In the genomic region with DNA sequence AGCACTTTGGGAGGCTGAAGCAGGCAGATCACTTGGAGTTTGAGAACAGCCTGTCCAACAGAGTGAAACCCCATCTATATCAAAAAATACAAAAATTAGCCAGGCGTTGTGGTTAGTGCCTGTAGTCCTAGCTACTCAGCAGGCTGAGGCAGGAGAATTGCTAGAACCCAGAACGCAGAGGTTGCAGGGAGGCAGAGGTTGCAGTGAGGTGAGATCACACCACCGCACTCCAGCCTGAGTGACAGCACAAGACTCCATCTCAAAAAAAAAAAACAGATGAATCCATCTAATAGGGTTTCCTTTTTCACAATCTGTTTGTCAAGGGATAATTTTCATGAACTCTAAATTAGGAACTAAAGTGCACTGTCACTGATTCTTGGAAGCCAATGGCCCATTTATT, we compare ENCODE assay signal across 17 cellular contexts.
DNase-seq lines count a peak whose midpoint lies in the region; ATAC-seq and TF ChIP-seq lines count a peak whose summit lies in the region.
"Had no signal": no experiment of that assay in that cellular context is flagged by ENCODE, and none has a peak within 500 bp of the region (broad histone marks: within the 10 kb centered on the region; RNA-seq: fewer than 3 reads in every experiment).

No MANE protein-coding gene starts in this region.

- H3K4me3 ChIP-seq in mucosa of descending colon: no peak overlapping the region
- H3K4me3 ChIP-seq: BLaER1 had no signal

- CTCF ChIA-PET in HEK293T (lab: Yijun Ruan, JAX): no interaction called here

- DNase-seq in activated naive CD8-positive, alpha-beta T cell treated with anti-CD3 and anti-CD28 coated beads, Interleukin-2, amount 10 ng/mL, durations not matched to agents 7 days and 5 days: no peak
- DNase-seq in activated naive CD8-positive, alpha-beta T cell treated with anti-CD3 and anti-CD28 coated beads for 36 hours: no peak
- DNase-seq in HEK293T (ENCODE audit: extremely low spot score) (no peak), putamen (ENCODE audit: low spot score) (peak; percentile 14), mucosa of descending colon (no peak)
- DNase-seq: ACHN; BE2C; C1 segment of cervical spinal cord; Caco-2; Calu3; CD4-positive, alpha-beta T cell; CD8-positive, alpha-beta T cell; DMS79 treated with DMSO at 0.1 percent for 48 hours; GF-D8 had no signal

- H3K4me3 Mint-ChIP-seq in activated naive CD8-positive, alpha-beta T cell treated with anti-CD3 and anti-CD28 coated beads, Interleukin-2, amount 10 ng/mL, durations not matched to agents 7 days and 5 days: no peak overlapping the region
- H3K4me3 Mint-ChIP-seq in activated naive CD8-positive, alpha-beta T cell treated with anti-CD3 and anti-CD28 coated beads for 36 hours: no peak overlapping the region
- H3K4me3 Mint-ChIP-seq: CD14-positive monocyte; CD4-positive, alpha-beta T cell; CD8-positive, alpha-beta T cell had no signal

- H3K4me1 Mint-ChIP-seq in activated naive CD8-positive, alpha-beta T cell treated with anti-CD3 and anti-CD28 coated beads, Interleukin-2, amount 10 ng/mL, durations not matched to agents 7 days and 5 days: peaks cover 1% of the 10 kb centered on the region
- peaks cover 4% of the 10 kb centered on the region for H3K4me1 Mint-ChIP-seq in activated naive CD8-positive, alpha-beta T cell treated with anti-CD3 and anti-CD28 coated beads for 36 hours

- intact Hi-C loops in mucosa of descending colon (cut with DNase I, micrococcal nuclease): no loop called here

- H3K4me1 ChIP-seq in mucosa of descending colon (ENCODE audit: low read depth): peaks cover 8% of the 10 kb centered on the region
- H3K4me1 ChIP-seq: BLaER1, Caco-2 had no signal

- POLR2A ChIA-PET in activated naive CD8-positive, alpha-beta T cell treated with anti-CD3 and anti-CD28 coated beads, Interleukin-2, amount 10 ng/mL, durations not matched to agents 7 days and 5 days (lab: Charles Lee): no interaction called here
- POLR2A ChIA-PET in HEK293T (lab: Yijun Ruan, JAX): no interaction called here

- no peaks in the 10 kb centered on the region for H3K9me3 Mint-ChIP-seq in activated naive CD8-positive, alpha-beta T cell treated with anti-CD3 and anti-CD28 coated beads, Interleukin-2, amount 10 ng/mL, durations not matched to agents 7 days and 5 days
- H3K9me3 Mint-ChIP-seq in activated naive CD8-positive, alpha-beta T cell treated with anti-CD3 and anti-CD28 coated beads for 36 hours: peaks cover 6% of the 10 kb centered on the region
- H3K9me3 Mint-ChIP-seq: CD4-positive, alpha-beta T cell; CD8-positive, alpha-beta T cell had no signal

- TF ChIP-seq CTCF in mucosa of descending colon (IDR thresholded peaks at IDR 0.05): no peak

- no peaks in the 10 kb centered on the region for H3K36me3 ChIP-seq in mucosa of descending colon (ENCODE audit: low read depth)
- H3K36me3 ChIP-seq: BE2C had no signal

- H3K36me3 Mint-ChIP-seq in activated naive CD8-positive, alpha-beta T cell treated with anti-CD3 and anti-CD28 coated beads, Interleukin-2, amount 10 ng/mL, durations not matched to agents 7 days and 5 days: peaks cover 9% of the 10 kb centered on the region
- peaks cover 10% of the 10 kb centered on the region for H3K36me3 Mint-ChIP-seq in activated naive CD8-positive, alpha-beta T cell treated with anti-CD3 and anti-CD28 coated beads for 36 hours

- ATAC-seq in activated naive CD8-positive, alpha-beta T cell treated with anti-CD3 and anti-CD28 coated beads, Interleukin-2, amount 10 ng/mL, durations not matched to agents 7 days and 5 days (ENCODE audit: low read depth): no peak
- ATAC-seq in GM18520 (IDR thresholded peaks at IDR 0.05; ENCODE audit: unreplicated experiment) (no peak), mucosa of descending colon (no peak)
- ATAC-seq: CD8-positive, alpha-beta T cell had no signal

- H3K27me3 Mint-ChIP-seq in activated naive CD8-positive, alpha-beta T cell treated with anti-CD3 and anti-CD28 coated beads, Interleukin-2, amount 10 ng/mL, durations not matched to agents 7 days and 5 days: no peaks in the 10 kb centered on the region
- H3K27me3 Mint-ChIP-seq in activated naive CD8-positive, alpha-beta T cell treated with anti-CD3 and anti-CD28 coated beads for 36 hours: no peaks in the 10 kb centered on the region
- H3K27me3 Mint-ChIP-seq: CD4-positive, alpha-beta T cell had no signal

- H3K9me3 ChIP-seq in mucosa of descending colon: no peaks in the 10 kb centered on the region
- H3K9me3 ChIP-seq: BE2C, Caco-2 had no signal

- H3K27ac Mint-ChIP-seq in activated naive CD8-positive, alpha-beta T cell treated with anti-CD3 and anti-CD28 coated beads, Interleukin-2, amount 10 ng/mL, durations not matched to agents 7 days and 5 days: peak overlapping the region; percentile 10
- no peak overlapping the region for H3K27ac Mint-ChIP-seq in activated naive CD8-positive, alpha-beta T cell treated with anti-CD3 and anti-CD28 coated beads for 36 hours
- H3K27ac Mint-ChIP-seq: CD4-positive, alpha-beta T cell; CD8-positive, alpha-beta T cell had no signal

TF ChIP-seq in HEK293T, 16 proteins besides CTCF, POLR2A, EP300 and RAD21:
- no peak for TF ChIP-seq ARNT (IDR thresholded peaks at IDR 0.05)
- TF ChIP-seq LEF1 (IDR thresholded peaks at IDR 0.05; ENCODE audit: borderline replicate concordance): no peak
- 0 out of 2 replicates have a peak, but pooled peaks have one; percentile 6 for TF ChIP-seq PKNOX1 (IDR thresholded peaks at IDR 0.05)
- TF ChIP-seq BHLHE40 (IDR thresholded peaks at IDR 0.05; ENCODE audit: borderline replicate concordance): no peak
